8 cellular contexts compared by ENCODE assay signal in genomic region chr1:223771814-223772770, GRCh38. TPM values are rescaled to one million over a fixed set of nuclear protein-coding genes. Genes with fewer than 3 reads are reported as not detected.
DNase-seq lines count a peak whose midpoint lies in the region; ATAC-seq and TF ChIP-seq lines count a peak whose summit lies in the region.

No MANE protein-coding gene starts in this region.

- peak overlapping the region; percentile 54 for H3K4me3 ChIP-seq in GM23248
- H3K4me3 ChIP-seq in upper lobe of right lung = no peak overlapping the region

- in situ Hi-C loops in GM23248 (cut with MboI) = no loop called here

- H3K4me3 Mint-ChIP-seq in memory B cell = no peak overlapping the region

- peaks cover 71% of the 10 kb centered on the region for H3F3A ChIP-seq in GM23248 (ENCODE audit: insufficient read depth)

- H3K4me1 Mint-ChIP-seq in memory B cell = peaks cover 8% of the 10 kb centered on the region

- peak overlapping the region; percentile 75 for H3K4me2 ChIP-seq in GM23248 (ENCODE audit: unreplicated experiment)

- DNase-seq in GM23248 = peak; percentile 90
- peak; percentile 23 for DNase-seq in OCI-M2 (lab: John Stamatoyannopoulos, UW; ENCODE audit: unreplicated experiment)
- DNase-seq in dedifferentiated amniotic fluid mesenchymal stem cell (ENCODE audit: extremely low spot score) = peak; percentile 82
- DNase-seq in memory B cell (ENCODE audit: low spot score in 2 of 2) = no peak
- DNase-seq in upper lobe of right lung = no peak
- DNase-seq in mesenteric fat pad (ENCODE audit: low spot score) = no peak
- no peak for DNase-seq in RPMI8226

- H4K20me1 ChIP-seq in GM23248 (ENCODE audit: insufficient read depth) = no peaks in the 10 kb centered on the region

- no peaks in the 10 kb centered on the region for H3K27me3 Mint-ChIP-seq in memory B cell

- H3K9me3 Mint-ChIP-seq in memory B cell = no peaks in the 10 kb centered on the region

- H3K27me3 ChIP-seq in GM23248 (replicated peaks; ENCODE audit: insufficient read depth) (no peaks in the 10 kb centered on the region), upper lobe of right lung (no peaks in the 10 kb centered on the region)

- TF ChIP-seq CTCF in upper lobe of right lung (IDR thresholded peaks at IDR 0.05) = no peak

- intact Hi-C loops in upper lobe of right lung (cut with DNase I) = no loop called here

- H3K27ac Mint-ChIP-seq in memory B cell = peak overlapping the region; percentile 77

- H3K79me2 ChIP-seq in GM23248 (ENCODE audit: insufficient read depth) = 0 out of 2 replicates have a peak, but pooled peaks cover 5% of the 10 kb centered on the region

- H3K36me3 ChIP-seq in GM23248 (ENCODE audit: low read depth) (peaks cover 45% of the 10 kb centered on the region), upper lobe of right lung (peaks cover 77% of the 10 kb centered on the region)

- H3K4me1 ChIP-seq in GM23248 (ENCODE audit: insufficient read depth) = peaks cover 56% of the 10 kb centered on the region
- peaks cover 25% of the 10 kb centered on the region for H3K4me1 ChIP-seq in upper lobe of right lung

- peak overlapping the region; percentile 69 for H3K9ac ChIP-seq in GM23248

- 24 to 25% methylated on average over 16 of the region's 16 CpGs for WGBS in GM23248 (ENCODE audit: low coverage in 1 of 2, low lambda C conversion rate in 2 of 2, missing lambda C conversion rate in 2 of 2), 2 experiments

- H3K9me2 ChIP-seq in GM23248 (ENCODE audit: insufficient read depth) = no peaks in the 10 kb centered on the region

- no peak for ATAC-seq in memory B cell (ENCODE audit: low read depth)
- peak; percentile 87 for ATAC-seq in upper lobe of right lung
- ATAC-seq in HG02981 (IDR thresholded peaks at IDR 0.05; ENCODE audit: unreplicated experiment) = no peak

- H3K9me3 ChIP-seq in GM23248 (ENCODE audit: low read depth) (no peaks in the 10 kb centered on the region), upper lobe of right lung (no peaks in the 10 kb centered on the region)

- H3K27ac ChIP-seq in GM23248 (peak overlapping the region; percentile 89), upper lobe of right lung (peak overlapping the region; percentile 55)

- H3K36me3 Mint-ChIP-seq in memory B cell = peaks cover 40% of the 10 kb centered on the region

- H2AFZ ChIP-seq in GM23248 = 0 out of 2 replicates have a peak overlapping the region, but pooled peaks have one; percentile 12

RNA-seq across cellular contexts. Expression of gene CAPN2, which starts 59.8 kb away (rescaled TPM):
- 214 and 223 TPM in 2 replicates for total RNA-seq in GM23248 (2014; rRNA removed; shearing (Covaris generic))
- 261 and 272 TPM in 2 replicates for polyA plus RNA-seq in GM23248 (2016; fragmentation: Nextera tagmentation; extraction: Ambion mirVana)
- total RNA-seq in upper lobe of right lung = 306 TPM
- total RNA-seq in mesenteric fat pad = 190 TPM

Comparison
In these comparisons a context has a peak if more than half of its experiments do, and no peak if none do; other contexts are left out.
1. DNase-seq: peak in GM23248 (single experiment), OCI-M2 (single experiment) and dedifferentiated amniotic fluid mesenchymal stem cell (single experiment); none in memory B cell (0 of 2), upper lobe of right lung (single experiment), mesenteric fat pad (single experiment) and RPMI8226 (single experiment).